Comparison of ENCODE assay signal across 21 cellular contexts in genomic region chr21:21175798-21176334, GRCh38.
DNase-seq lines count a peak whose midpoint lies in the region; ATAC-seq and TF ChIP-seq lines count a peak whose summit lies in the region.
"Had no signal": no experiment of that assay in that cellular context is flagged by ENCODE, and none has a peak within 500 bp of the region (broad histone marks: within the 10 kb centered on the region; RNA-seq: fewer than 3 reads in every experiment).

No MANE protein-coding gene starts in this region.

- H3K27ac Mint-ChIP-seq in activated T-helper 2 cell treated with anti-CD3 and anti-CD28 coated beads, Interferon-gamma antibody, Interleukin-2, Interleukin-4, amounts not matched to agents 10 μg/mL and 5 μg/mL and 100 μg/mL, durations not matched to agents 14 hours and 24 hours and 36 hours = peak overlapping the region; percentile 15
- H3K27ac Mint-ChIP-seq in GM23338 = no peak overlapping the region
- H3K27ac Mint-ChIP-seq: activated T-cell treated with anti-CD3 and anti-CD28 coated beads, Interleukin-2, amount 50 U/mL, for 72 hours; endodermal cell; memory B cell; naive thymus-derived CD8-positive, alpha-beta T cell had no signal

- H3K4me2 ChIP-seq in GM23338 = no peak overlapping the region

- no peaks in the 10 kb centered on the region for H3F3A ChIP-seq in GM23338 (replicated peaks; ENCODE audit: low read depth)

- no peaks in the 10 kb centered on the region for H3K36me3 Mint-ChIP-seq in activated T-helper 2 cell treated with anti-CD3 and anti-CD28 coated beads, Interferon-gamma antibody, Interleukin-2, Interleukin-4, amounts not matched to agents 10 μg/mL and 5 μg/mL and 100 μg/mL, durations not matched to agents 14 hours and 24 hours and 36 hours (ENCODE audit: low read depth)
- no peaks in the 10 kb centered on the region for H3K36me3 Mint-ChIP-seq in GM23338 (ENCODE audit: low read depth)
- H3K36me3 Mint-ChIP-seq: memory B cell; naive thymus-derived CD8-positive, alpha-beta T cell had no signal

- no peak overlapping the region for H2AFZ ChIP-seq in GM23338

- H3K4me3 ChIP-seq in AG10803 (ENCODE audit: low read length) = peak overlapping the region; percentile 15
- H3K4me3 ChIP-seq in fibroblast of villous mesenchyme (ENCODE audit: low read depth, low read length) = peak overlapping the region; percentile 12
- H3K4me3 ChIP-seq in GM23338 = no peak overlapping the region
- H3K4me3 ChIP-seq: GM12878, prostate gland had no signal

- no peaks in the 10 kb centered on the region for H3K79me2 ChIP-seq in GM23338 (replicated peaks; ENCODE audit: insufficient read depth)

- H3K27ac ChIP-seq in GM23338 (ENCODE audit: low read depth) = no peak overlapping the region
- H3K27ac ChIP-seq: prostate gland had no signal

- H3K27me3 ChIP-seq in GM23338 (ENCODE audit: insufficient read depth) = no peaks in the 10 kb centered on the region
- H3K27me3 ChIP-seq: BE2C had no signal

- peaks cover 11% of the 10 kb centered on the region for H3K4me1 Mint-ChIP-seq in activated T-helper 2 cell treated with anti-CD3 and anti-CD28 coated beads, Interferon-gamma antibody, Interleukin-2, Interleukin-4, amounts not matched to agents 10 μg/mL and 5 μg/mL and 100 μg/mL, durations not matched to agents 14 hours and 24 hours and 36 hours (ENCODE audit: low read depth)
- no peaks in the 10 kb centered on the region for H3K4me1 Mint-ChIP-seq in GM23338
- H3K4me1 Mint-ChIP-seq: endodermal cell had no signal

- intact Hi-C loops in activated T-helper 2 cell treated with anti-CD3 and anti-CD28 coated beads, Interferon-gamma antibody, Interleukin-2, Interleukin-4, amounts not matched to agents 10 μg/mL and 5 μg/mL and 100 μg/mL, durations not matched to agents 14 hours and 24 hours and 36 hours (cut with micrococcal nuclease) = no loop called here

- ATAC-seq in HG03432 (IDR thresholded peaks at IDR 0.05; ENCODE audit: unreplicated experiment) (peak; percentile 78), GM21528 (IDR thresholded peaks at IDR 0.05; ENCODE audit: low FRiP score, unreplicated experiment) (no peak), GM23338 (no peak)
- ATAC-seq: activated T-cell treated with anti-CD3 and anti-CD28 coated beads, Interleukin-2, amount 50 U/mL, for 72 hours; GM12878; naive thymus-derived CD8-positive, alpha-beta T cell had no signal

- no peaks in the 10 kb centered on the region for H3K36me3 ChIP-seq in GM23338 (ENCODE audit: insufficient read depth)
- H3K36me3 ChIP-seq: BE2C, prostate gland had no signal

- H3K4me3 Mint-ChIP-seq in activated T-helper 2 cell treated with anti-CD3 and anti-CD28 coated beads, Interferon-gamma antibody, Interleukin-2, Interleukin-4, amounts not matched to agents 10 μg/mL and 5 μg/mL and 100 μg/mL, durations not matched to agents 14 hours and 24 hours and 36 hours (ENCODE audit: low read depth) = no peak overlapping the region
- H3K4me3 Mint-ChIP-seq in GM23338 = no peak overlapping the region
- H3K4me3 Mint-ChIP-seq: activated T-cell treated with anti-CD3 and anti-CD28 coated beads, Interleukin-2, amount 50 U/mL, for 72 hours; endodermal cell; memory B cell; naive thymus-derived CD8-positive, alpha-beta T cell had no signal

- TF ChIP-seq CTCF in AG10803 (conservative IDR thresholded peaks at IDR 0.05; ENCODE audit: low read length) = no peak
- no peak for TF ChIP-seq CTCF in fibroblast of villous mesenchyme (IDR thresholded peaks at IDR 0.05; ENCODE audit: insufficient read depth, low read depth, low read length)
- TF ChIP-seq CTCF in GM23338 (conservative IDR thresholded peaks at IDR 0.05; ENCODE audit: low read depth in 2 of 2) = no peak

- no peaks in the 10 kb centered on the region for H3K9me2 ChIP-seq in GM23338 (ENCODE audit: insufficient read depth)

- DNase-seq in AG10803 (ENCODE audit: low read depth) (no peak), fibroblast of villous mesenchyme (ENCODE audit: low read depth) (no peak), LoVo (ENCODE audit: low spot score) (no peak), GM23338 (ENCODE audit: low spot score) (no peak)
- no peak for DNase-seq in activated T-helper 2 cell treated with anti-CD3 and anti-CD28 coated beads, Interferon-gamma antibody, Interleukin-2, Interleukin-4, amounts not matched to agents 10 μg/mL and 5 μg/mL and 100 μg/mL, durations not matched to agents 14 hours and 24 hours and 36 hours (ENCODE audit: low spot score)
- DNase-seq in effector CD8-positive, alpha-beta T cell (lab: John Stamatoyannopoulos, UW) = no peak
- DNase-seq: activated CD4-positive, alpha-beta T cell treated with anti-CD3 and anti-CD28 coated beads, Interleukin-2, amount 50 U/mL, for 48 hours; activated T-cell treated with anti-CD3 and anti-CD28 coated beads, Interleukin-2, amount 50 U/mL, for 72 hours; BE2C; central memory CD4-positive, alpha-beta T cell; endodermal cell; KG1; naive thymus-derived CD8-positive, alpha-beta T cell; NCI-H1105; stimulated activated CD4-positive, alpha-beta T cell treated with anti-CD3 and anti-CD28 coated beads, Interleukin-4, amount 100 ng/mL, for 4 hours; substantia nigra had no signal

- H3K9me3 Mint-ChIP-seq in activated T-helper 2 cell treated with anti-CD3 and anti-CD28 coated beads, Interferon-gamma antibody, Interleukin-2, Interleukin-4, amounts not matched to agents 10 μg/mL and 5 μg/mL and 100 μg/mL, durations not matched to agents 14 hours and 24 hours and 36 hours = no peaks in the 10 kb centered on the region
- no peaks in the 10 kb centered on the region for H3K9me3 Mint-ChIP-seq in GM23338
- H3K9me3 Mint-ChIP-seq: activated T-cell treated with anti-CD3 and anti-CD28 coated beads, Interleukin-2, amount 50 U/mL, for 72 hours; endodermal cell; memory B cell; naive thymus-derived CD8-positive, alpha-beta T cell had no signal

- no peaks in the 10 kb centered on the region for H3K4me1 ChIP-seq in GM23338 (ENCODE audit: insufficient read depth)
- H3K4me1 ChIP-seq: BE2C, prostate gland had no signal

- H4K20me1 ChIP-seq in GM23338 (replicated peaks; ENCODE audit: insufficient read depth) = no peaks in the 10 kb centered on the region

- H3K27me3 Mint-ChIP-seq in activated T-helper 2 cell treated with anti-CD3 and anti-CD28 coated beads, Interferon-gamma antibody, Interleukin-2, Interleukin-4, amounts not matched to agents 10 μg/mL and 5 μg/mL and 100 μg/mL, durations not matched to agents 14 hours and 24 hours and 36 hours (ENCODE audit: low read depth) = peaks cover 2% of the 10 kb centered on the region
- no peaks in the 10 kb centered on the region for H3K27me3 Mint-ChIP-seq in GM23338 (ENCODE audit: insufficient read depth, low read depth, poor library complexity)
- H3K27me3 Mint-ChIP-seq: memory B cell; naive thymus-derived CD8-positive, alpha-beta T cell had no signal

TF ChIP-seq in GM23338, 12 proteins besides CTCF, POLR2A, EP300 and RAD21 (continues in another document):
- TF ChIP-seq ZNF462 (CRISPR knock-in tag; IDR thresholded peaks at IDR 0.05) = no peak
